In the genomic region with DNA sequence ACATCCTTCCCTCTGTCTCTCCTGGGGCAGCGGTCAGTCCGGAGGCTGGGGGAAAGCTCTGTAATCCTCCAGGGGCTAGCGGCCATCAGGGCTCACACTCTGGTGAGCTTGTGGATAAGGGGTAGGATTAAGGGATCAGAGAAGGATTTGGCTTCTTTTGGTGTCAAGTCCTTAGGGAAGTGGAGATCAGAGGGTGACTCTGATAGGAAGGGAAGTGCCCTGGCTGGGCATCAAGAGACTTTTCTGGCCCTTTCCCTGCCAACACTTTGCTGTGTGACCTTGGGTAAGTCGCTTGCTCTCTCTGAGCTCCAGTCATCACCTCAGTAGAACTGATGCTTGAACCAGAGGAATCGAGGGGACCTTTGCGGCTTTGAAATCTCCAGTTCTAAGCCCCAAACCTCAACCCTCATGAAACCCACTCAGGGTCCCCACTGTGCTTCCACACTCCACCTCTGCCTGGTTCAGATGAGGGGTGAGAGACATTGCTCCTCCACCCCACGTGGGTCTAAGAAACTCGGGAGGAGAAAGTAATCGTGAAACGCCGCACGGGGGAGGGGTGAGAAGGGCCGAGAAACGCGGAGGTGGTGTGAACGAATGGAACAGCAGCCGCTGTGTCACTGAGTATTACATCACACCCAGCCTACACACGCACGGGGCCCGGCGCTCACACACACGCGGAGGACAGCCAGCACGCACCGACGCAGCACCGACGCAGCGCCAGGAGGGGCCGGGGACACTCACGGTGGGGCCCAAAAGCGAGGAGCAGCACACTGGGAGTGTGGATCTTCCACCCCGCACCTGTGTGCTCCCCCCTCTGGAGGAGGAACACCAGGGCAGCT, we compare ENCODE assay signal across 22 cellular contexts. TPM values are rescaled to one million over a fixed set of nuclear protein-coding genes. Genes with fewer than 3 reads are reported as not detected.
DNase-seq lines count a peak whose midpoint lies in the region; ATAC-seq, FAIRE-seq and TF ChIP-seq lines count a peak whose summit lies in the region.
"Had no signal": no experiment of that assay in that cellular context is flagged by ENCODE, and none has a peak within 500 bp of the region (broad histone marks: within the 10 kb centered on the region; RNA-seq: fewer than 3 reads in every experiment).

No MANE protein-coding gene starts in this region.

- H3K9ac ChIP-seq in HepG2 (ENCODE audit: insufficient read depth, low read depth, low read length): no peak overlapping the region

- no peak for TF ChIP-seq EP300 in HepG2 (IDR thresholded peaks at IDR 0.05; ENCODE audit: low read depth in 2 of 2, low read length in 2 of 2)
- TF ChIP-seq EP300 in HepG2 (CRISPR knock-in tag; IDR thresholded peaks at IDR 0.05; ENCODE audit: borderline replicate concordance): no peak

- H3K4me1 ChIP-seq in HepG2 (ENCODE audit: insufficient read depth, low read length) (peaks cover 21% of the 10 kb centered on the region), right lobe of liver (peaks cover 0 to 9% (median 1%) of the 10 kb centered on the region in 4 donors)

- H2AFZ ChIP-seq in HepG2 (ENCODE audit: low read length): no peak overlapping the region

- CTCF ChIA-PET in HepG2 (lab: Yijun Ruan, JAX; ENCODE audit: low intra/inter-chr PET ratio, low total read pairs): no interaction called here
- CTCF ChIA-PET in WTC11 (lab: Charles Lee): interaction anchor here (0.9 to 2.8 kb wide), 10 partner anchors 9 to 119 kb away, joined by 3 to 21 read pairs (median 4); a partner anchor contains a TSS

- no peaks in the 10 kb centered on the region for H3K9me3 Mint-ChIP-seq in WTC11
- H3K9me3 Mint-ChIP-seq: CD4-positive, alpha-beta T cell; stimulated activated memory B cell treated with anti-CD40 and anti-IgM and Interleukin-4, amounts not matched to agents 10 μg/mL and 1 μg/mL and 100 μg/mL, for 72 hours; type B pancreatic cell had no signal

- H3K27ac ChIP-seq in HepG2 (ENCODE audit: extremely low read length, insufficient read depth, low read length) (no peak overlapping the region), right lobe of liver (no peak overlapping the region)

- no peak for FAIRE-seq in HepG2 (lab: Jason Lieb, UNC)
- FAIRE-seq: H54 had no signal

- no peak overlapping the region for H3K27ac Mint-ChIP-seq in WTC11
- H3K27ac Mint-ChIP-seq: CD4-positive, alpha-beta T cell; stimulated activated memory B cell treated with anti-CD40 and anti-IgM and Interleukin-4, amounts not matched to agents 10 μg/mL and 1 μg/mL and 100 μg/mL, for 72 hours; type B pancreatic cell had no signal

- no peak overlapping the region for H3K4me3 Mint-ChIP-seq in WTC11
- H3K4me3 Mint-ChIP-seq: CD4-positive, alpha-beta T cell; stimulated activated memory B cell treated with anti-CD40 and anti-IgM and Interleukin-4, amounts not matched to agents 10 μg/mL and 1 μg/mL and 100 μg/mL, for 72 hours; type B pancreatic cell had no signal

- intact Hi-C loops in HepG2 (cut with micrococcal nuclease; ENCODE audit: unreplicated experiment) (no loop called here), right lobe of liver (cut with DNase I) (loop anchor here in 1 of 2 donors (10.0 kb wide), 1 partner anchor 180 kb away; a partner anchor contains a TSS)

- TF ChIP-seq CTCF in HepG2 (CRISPR knock-in tag; IDR thresholded peaks at IDR 0.05): no peak
- TF ChIP-seq CTCF in right lobe of liver (IDR thresholded peaks at IDR 0.05): no peak
- no peak for TF ChIP-seq CTCF in WTC11 (IDR thresholded peaks at IDR 0.05)

- POLR2A ChIA-PET in HepG2 (lab: Yijun Ruan, JAX): no interaction called here
- POLR2A ChIA-PET in WTC11 (lab: Charles Lee): interaction anchor here (1.0 to 1.1 kb wide), 3 partner anchors 9 to 133 kb away, joined by 3 to 6 read pairs (median 4); a partner anchor contains a TSS

- H3K4me1 Mint-ChIP-seq in WTC11: peaks cover 51% of the 10 kb centered on the region

- peaks cover 38% of the 10 kb centered on the region for H3K27me3 Mint-ChIP-seq in WTC11 (ENCODE audit: low read depth)

- no peak for TF ChIP-seq RAD21 in HepG2 (CRISPR knock-in tag; IDR thresholded peaks at IDR 0.05)

- no TSS peak for BruUV-seq in HepG2 (replicated peaks; lab: Mats Ljungman, UMichigan)

- no peak overlapping the region for H3K4me2 ChIP-seq in HepG2 (ENCODE audit: low read depth, low read length)

- no peaks in the 10 kb centered on the region for H4K20me1 ChIP-seq in HepG2 (ENCODE audit: insufficient read depth, low read length)

- ATAC-seq in HepG2 (no peak), right lobe of liver (no peak), WTC11 (no peak), HG03095 (IDR thresholded peaks at IDR 0.05; ENCODE audit: unreplicated experiment) (no peak)
- ATAC-seq: Panc1 had no signal

- DNase-seq in HepG2 (ENCODE audit: low spot score): no peak
- DNase-seq in right lobe of liver: no peak
- peak; percentile 24 for DNase-seq in WTC11 (ENCODE audit: low spot score)
- DNase-seq in iPS-NIHi11 (ENCODE audit: low spot score): peak; percentile 38
- DNase-seq in superior temporal gyrus (ENCODE audit: extremely low spot score): peak; percentile 54
- DNase-seq in AG08396 (ENCODE audit: low spot score): no peak
- DNase-seq in DMS 273 (lab: John Stamatoyannopoulos, UW; ENCODE audit: unreplicated experiment): no peak
- DNase-seq: activated CD4-positive, alpha-beta T cell treated with anti-CD3 and anti-CD28 coated beads for 4 hours; activated CD8-positive, alpha-beta memory T cell treated with anti-CD3 and anti-CD28 coated beads, Interleukin-2, amount 50 U/mL, for 4 hours; activated gamma-delta T cell treated with Interleukin-2 at 50 U/mL for 16 hours; CD4-positive, alpha-beta T cell; DMS79 treated with DMSO at 0.1 percent for 48 hours; hippocampal formation; Karpas-422; kidney glomerular epithelial cell; NCI-H1105; T-helper 9 cell had no signal

- H3K9me3 ChIP-seq in HepG2 (ENCODE audit: low read length) (no peaks in the 10 kb centered on the region), right lobe of liver (no peaks in the 10 kb centered on the region)

- no peaks in the 10 kb centered on the region for H3K79me2 ChIP-seq in HepG2 (ENCODE audit: insufficient read depth, low read length)

- H3K36me3 Mint-ChIP-seq in WTC11: 0 out of 2 replicates have a peak, but pooled peaks cover 3% of the 10 kb centered on the region
- H3K36me3 Mint-ChIP-seq: stimulated activated memory B cell treated with anti-CD40 and anti-IgM and Interleukin-4, amounts not matched to agents 10 μg/mL and 1 μg/mL and 100 μg/mL, for 72 hours; type B pancreatic cell had no signal

- 95% methylated on average over 24 of the region's 33 CpGs for WGBS in HepG2 (ENCODE audit: low lambda C conversion rate)
- 76% methylated on average over 26 of the region's 33 CpGs for WGBS in right lobe of liver (ENCODE audit: insufficient coverage, low coverage, low lambda C conversion rate, missing lambda C conversion rate)

- H3K27me3 ChIP-seq in HepG2 (ENCODE audit: control insufficient read depth in 1 of 2, insufficient read depth in 2 of 2, low read length in 2 of 2) (peaks cover 0 to 5% of the 10 kb centered on the region in 2 experiments; a peak in 2 of 5 replicates), right lobe of liver (no peaks in the 10 kb centered on the region)

- TF ChIP-seq POLR2A in HepG2 (IDR thresholded peaks at IDR 0.05; ENCODE audit: insufficient read depth in 1 of 2, low read depth in 2 of 2, low read length in 2 of 2): no peak
- TF ChIP-seq POLR2A in right lobe of liver (IDR thresholded peaks at IDR 0.05): no peak

- H3K36me3 ChIP-seq in HepG2 (replicated peaks in 1 of 2; ENCODE audit: control insufficient read depth in 1 of 2, insufficient read depth in 2 of 2, low read length in 2 of 2) (no peaks in the 10 kb centered on the region), right lobe of liver (peaks cover 0 to 2% (median 0%) of the 10 kb centered on the region in 4 donors)

- in situ Hi-C loops in HepG2 (cut with HindIII; ENCODE audit: extremely low pct_ligation_motif_present, low pct_unique_long_range_greater_than_20kb): no loop called here

- H3K4me3 ChIP-seq in HepG2 (replicated peaks in 1 of 3; ENCODE audit: insufficient read depth in 1 of 3, low read depth in 2 of 3, low read length in 3 of 3): no peak overlapping the region
- H3K4me3 ChIP-seq in right lobe of liver: no peak overlapping the region

RNA-seq across cellular contexts. Expression of a gene that starts 4.2 kb away (rescaled TPM):
- total RNA-seq in HepG2 (2016; rRNA removed; fragmentation: Illumina TruSeq; extraction: Trizol) (0.45 and 1.3 TPM in 2 replicates), right lobe of liver (10 to 100 TPM; 12.5 to 54.4 (median 18.6) TPM), WTC11 (2021) (13.8 to 15.5 TPM (median 14.3 TPM) in 3 replicates)
- total RNA-seq in HepG2 (2016; cell fraction: cytosol; rRNA removed; fragmentation: Illumina TruSeq; extraction: Trizol; ENCODE audit: low read depth): 0.71 and 0.79 TPM in 2 replicates
- 0.42 and 0.91 TPM in 2 replicates for total RNA-seq in HepG2 (2016; cell fraction: insoluble cytoplasmic fraction; rRNA removed; fragmentation: Illumina TruSeq; extraction: Trizol)
- total RNA-seq in HepG2 (2016; cell fraction: membrane; rRNA removed; fragmentation: Illumina TruSeq; extraction: Trizol): 1.1 and 1.2 TPM in 2 replicates
- 1.8 and 2.1 TPM in 2 replicates for total RNA-seq in HepG2 (2016; cell fraction: nucleus; rRNA removed; fragmentation: Illumina TruSeq; extraction: Trizol)
- polyA plus RNA-seq in HepG2 (2011; rRNA removed): 4.3 and 8.4 TPM in 2 replicates
- 3.6 and 3.9 TPM in 2 replicates for polyA plus RNA-seq in HepG2 (2011; cell fraction: cytosol; rRNA removed)
- 10.4 and 14.9 TPM in 2 replicates for polyA plus RNA-seq in HepG2 (2011; cell fraction: nucleus; rRNA removed)
- polyA plus RNA-seq in HepG2 (2012): 14.7 and 15.9 TPM in 2 replicates
- 1.8 and 2.1 TPM in 2 replicates for polyA plus RNA-seq in HepG2 (2016; cell fraction: cytosol; fragmentation: Illumina TruSeq; extraction: Trizol; ENCODE audit: low read depth)
- polyA plus RNA-seq in HepG2 (2016; cell fraction: insoluble cytoplasmic fraction; fragmentation: Illumina TruSeq; extraction: Trizol; ENCODE audit: low read depth): 1.9 and 2.5 TPM in 2 replicates
- polyA plus RNA-seq in HepG2 (2016; cell fraction: membrane; fragmentation: Illumina TruSeq; extraction: Trizol; ENCODE audit: low read depth): 2.8 and 3.5 TPM in 2 replicates
- 5.0 and 7.0 TPM in 2 replicates for polyA plus RNA-seq in HepG2 (2016; cell fraction: nucleus; fragmentation: Illumina TruSeq; extraction: Trizol; ENCODE audit: insufficient read depth, low read depth)
- 0.72 and 4.8 TPM in 2 replicates for polyA minus RNA-seq in HepG2 (2011; rRNA and poly(A)+ RNA removed; ENCODE audit: low replicate concordance)
- polyA minus RNA-seq in HepG2 (2011; cell fraction: cytosol; rRNA and poly(A)+ RNA removed): 4.1 and 11.0 TPM in 2 replicates
- 2.3 and 3.7 TPM in 2 replicates for polyA minus RNA-seq in HepG2 (2011; cell fraction: nucleus; rRNA and poly(A)+ RNA removed)

RNA-seq across cellular contexts. Expression of a gene that starts 37.6 kb away (rescaled TPM):
- not detected in 2 replicates for total RNA-seq in HepG2 (2016; rRNA removed; fragmentation: Illumina TruSeq; extraction: Trizol)
- total RNA-seq in HepG2 (2016; cell fraction: cytosol; rRNA removed; fragmentation: Illumina TruSeq; extraction: Trizol; ENCODE audit: low read depth): not detected in 2 replicates
- not detected in 2 replicates for total RNA-seq in HepG2 (2016; cell fraction: insoluble cytoplasmic fraction; rRNA removed; fragmentation: Illumina TruSeq; extraction: Trizol)
- not detected in 2 replicates for total RNA-seq in HepG2 (2016; cell fraction: membrane; rRNA removed; fragmentation: Illumina TruSeq; extraction: Trizol)
- total RNA-seq in HepG2 (2016; cell fraction: nucleus; rRNA removed; fragmentation: Illumina TruSeq; extraction: Trizol): 0.31 TPM in 1 of 2 replicates, not detected in the other
- polyA plus RNA-seq in HepG2 (2011; rRNA removed): 2.6 and 4.2 TPM in 2 replicates
- polyA plus RNA-seq in HepG2 (2011; cell fraction: cytosol; rRNA removed): 1.4 and 3.7 TPM in 2 replicates
- polyA plus RNA-seq in HepG2 (2011; cell fraction: nucleus; rRNA removed): 3.4 and 4.2 TPM in 2 replicates
- 1.4 and 2.2 TPM in 2 replicates for polyA plus RNA-seq in HepG2 (2012)
- not detected in 2 replicates for polyA plus RNA-seq in HepG2 (2016; cell fraction: cytosol; fragmentation: Illumina TruSeq; extraction: Trizol; ENCODE audit: low read depth)
- polyA plus RNA-seq in HepG2 (2016; cell fraction: insoluble cytoplasmic fraction; fragmentation: Illumina TruSeq; extraction: Trizol; ENCODE audit: low read depth): not detected in 2 replicates
- polyA plus RNA-seq in HepG2 (2016; cell fraction: membrane; fragmentation: Illumina TruSeq; extraction: Trizol; ENCODE audit: low read depth): not detected in 2 replicates
- not detected in 2 replicates for polyA plus RNA-seq in HepG2 (2016; cell fraction: nucleus; fragmentation: Illumina TruSeq; extraction: Trizol; ENCODE audit: insufficient read depth, low read depth)
- 1.7 and 3.0 TPM in 2 replicates for polyA minus RNA-seq in HepG2 (2011; rRNA and poly(A)+ RNA removed; ENCODE audit: low replicate concordance)
- 2.6 TPM in 1 of 2 replicates, not detected in the other for polyA minus RNA-seq in HepG2 (2011; cell fraction: cytosol; rRNA and poly(A)+ RNA removed)
- 1.4 and 2.9 TPM in 2 replicates for polyA minus RNA-seq in HepG2 (2011; cell fraction: nucleus; rRNA and poly(A)+ RNA removed)
- 100 to 1,000 TPM; 109 to 259 (median 185) TPM for total RNA-seq in right lobe of liver
- 22.6 to 25.8 TPM (median 25.3 TPM) in 3 replicates for total RNA-seq in WTC11 (2021)

RNA-seq across cellular contexts. Expression of a gene that starts 50.9 kb away (rescaled TPM):
- 40.0 and 72.3 TPM in 2 replicates for total RNA-seq in HepG2 (2016; rRNA removed; fragmentation: Illumina TruSeq; extraction: Trizol)
- total RNA-seq in HepG2 (2016; cell fraction: cytosol; rRNA removed; fragmentation: Illumina TruSeq; extraction: Trizol; ENCODE audit: low read depth): 44.5 and 47.1 TPM in 2 replicates
- total RNA-seq in HepG2 (2016; cell fraction: insoluble cytoplasmic fraction; rRNA removed; fragmentation: Illumina TruSeq; extraction: Trizol): 32.3 and 72.1 TPM in 2 replicates
- 63.3 and 69.6 TPM in 2 replicates for total RNA-seq in HepG2 (2016; cell fraction: membrane; rRNA removed; fragmentation: Illumina TruSeq; extraction: Trizol)
- total RNA-seq in HepG2 (2016; cell fraction: nucleus; rRNA removed; fragmentation: Illumina TruSeq; extraction: Trizol): 64.1 and 81.7 TPM in 2 replicates
- polyA plus RNA-seq in HepG2 (2011; rRNA removed): 87.6 and 124 TPM in 2 replicates
- 96.8 and 105 TPM in 2 replicates for polyA plus RNA-seq in HepG2 (2011; cell fraction: cytosol; rRNA removed)
- polyA plus RNA-seq in HepG2 (2011; cell fraction: nucleus; rRNA removed): 190 and 210 TPM in 2 replicates
- 61.9 and 91.6 TPM in 2 replicates for polyA plus RNA-seq in HepG2 (2012)
- polyA plus RNA-seq in HepG2 (2016; cell fraction: cytosol; fragmentation: Illumina TruSeq; extraction: Trizol; ENCODE audit: low read depth): 41.6 and 44.0 TPM in 2 replicates
- polyA plus RNA-seq in HepG2 (2016; cell fraction: insoluble cytoplasmic fraction; fragmentation: Illumina TruSeq; extraction: Trizol; ENCODE audit: low read depth): 33.2 and 41.2 TPM in 2 replicates
- polyA plus RNA-seq in HepG2 (2016; cell fraction: membrane; fragmentation: Illumina TruSeq; extraction: Trizol; ENCODE audit: low read depth): 58.0 and 63.5 TPM in 2 replicates
- 111 TPM in 2 replicates for polyA plus RNA-seq in HepG2 (2016; cell fraction: nucleus; fragmentation: Illumina TruSeq; extraction: Trizol; ENCODE audit: insufficient read depth, low read depth)
- 1.5 and 247 TPM in 2 replicates for polyA minus RNA-seq in HepG2 (2011; rRNA and poly(A)+ RNA removed; ENCODE audit: low replicate concordance)
- polyA minus RNA-seq in HepG2 (2011; cell fraction: cytosol; rRNA and poly(A)+ RNA removed): 58.2 and 68.6 TPM in 2 replicates
- polyA minus RNA-seq in HepG2 (2011; cell fraction: nucleus; rRNA and poly(A)+ RNA removed): 75.4 and 86.5 TPM in 2 replicates
- 100 to 1,000 TPM in 3 of 6 experiments, 10 to 100 TPM in 3; 38.9 to 173 (median 106) TPM for total RNA-seq in right lobe of liver
- total RNA-seq in WTC11 (2021): 20.5 to 27.1 TPM (median 21.5 TPM) in 3 replicates

Comparison
In these comparisons a context has a peak if more than half of its experiments do, and no peak if none do; other contexts are left out.
1. RNA of a gene that starts 37.6 kb away (total RNA-seq): 109 to 259 TPM in right lobe of liver and 22.6 to 25.8 TPM in WTC11; 0.31 TPM in HepG2; every median in the first group is over 10 times any median in the second.
2. DNase-seq: peak in WTC11 (single experiment), iPS-NIHi11 (single experiment) and superior temporal gyrus (single experiment); none in HepG2 (single experiment), right lobe of liver (0 of 3), AG08396 (single experiment) and DMS 273 (single experiment).